Comparison of ENCODE assay signal across 24 cellular contexts in genomic region chr5:15748266-15748665, GRCh38.
"Had no signal": no experiment of that assay in that cellular context is flagged by ENCODE, and none has a peak within 500 bp of the region (broad histone marks: within the 10 kb centered on the region; RNA-seq: fewer than 3 reads in every experiment).

No MANE protein-coding gene starts in this region.

- H3K36me3 ChIP-seq: esophagus squamous epithelium, heart left ventricle, prostate gland, right atrium auricular region, sigmoid colon, stomach, thyroid gland, vagina had no signal

- H3K27ac Mint-ChIP-seq: endodermal cell; naive thymus-derived CD8-positive, alpha-beta T cell; nephron progenitor cell; stimulated activated effector memory CD8-positive, alpha-beta T cell treated with anti-CD3 and anti-CD28 coated beads, Interleukin-12 subunit alpha, Interleukin-12 subunit beta, amount 100 ng/mL, for 72 hours had no signal

- H3K27me3 Mint-ChIP-seq: naive thymus-derived CD8-positive, alpha-beta T cell had no signal

- H3K4me1 Mint-ChIP-seq: naive thymus-derived CD8-positive, alpha-beta T cell; stimulated activated effector memory CD8-positive, alpha-beta T cell treated with anti-CD3 and anti-CD28 coated beads, Interleukin-12 subunit alpha, Interleukin-12 subunit beta, amount 100 ng/mL, for 72 hours had no signal

- H3K9me3 ChIP-seq: esophagus squamous epithelium, prostate gland, right atrium auricular region, sigmoid colon, thyroid gland, vagina had no signal

- DNase-seq: dorsolateral prefrontal cortex; effector CD4-positive, alpha-beta T cell; endodermal cell; erythroblast; esophagus squamous epithelium; heart left ventricle; kidney; mesendoderm; naive thymus-derived CD8-positive, alpha-beta T cell; nephron progenitor cell; nucleus accumbens; sigmoid colon; stimulated activated CD4-positive, alpha-beta T cell treated with anti-CD3 and anti-CD28 coated beads, Interleukin-2, amount 100 ng/mL, for 24 hours; stimulated activated CD4-positive, alpha-beta T cell treated with anti-CD3 and anti-CD28 coated beads, Interleukin-4, amount 100 ng/mL, for 24 hours; stimulated activated naive CD4-positive, alpha-beta T cell treated with Interleukin-2 at 50 U/mL for 16 hours; stomach; thyroid gland had no signal

- H3K4me2 ChIP-seq: hepatocyte had no signal

- H2AFZ ChIP-seq: hepatocyte had no signal

- H3K27me3 ChIP-seq: dorsolateral prefrontal cortex, esophagus squamous epithelium, heart left ventricle, hepatocyte, right atrium auricular region, sigmoid colon, stomach, thyroid gland, vagina had no signal

- H3K4me3 ChIP-seq: dorsolateral prefrontal cortex, esophagus squamous epithelium, heart left ventricle, hepatocyte, lung, prostate gland, right atrium auricular region, sigmoid colon, stomach, thyroid gland, vagina had no signal

- H3K4me1 ChIP-seq: esophagus squamous epithelium, prostate gland, stomach, thyroid gland, vagina had no signal

- H3K4me3 Mint-ChIP-seq: endodermal cell; naive thymus-derived CD8-positive, alpha-beta T cell; nephron progenitor cell; stimulated activated effector memory CD8-positive, alpha-beta T cell treated with anti-CD3 and anti-CD28 coated beads, Interleukin-12 subunit alpha, Interleukin-12 subunit beta, amount 100 ng/mL, for 72 hours had no signal

- H3K27ac ChIP-seq: dorsolateral prefrontal cortex, esophagus squamous epithelium, heart left ventricle, hepatocyte, prostate gland, right atrium auricular region, sigmoid colon, stomach, thyroid gland, vagina had no signal

- ATAC-seq: heart left ventricle; left lobe of liver; naive thymus-derived CD8-positive, alpha-beta T cell; stimulated activated effector memory CD8-positive, alpha-beta T cell treated with anti-CD3 and anti-CD28 coated beads, Interleukin-12 subunit alpha, Interleukin-12 subunit beta, amount 100 ng/mL, for 72 hours had no signal

- H3K36me3 Mint-ChIP-seq: stimulated activated effector memory CD8-positive, alpha-beta T cell treated with anti-CD3 and anti-CD28 coated beads, Interleukin-12 subunit alpha, Interleukin-12 subunit beta, amount 100 ng/mL, for 72 hours had no signal
